19 cellular contexts compared by ENCODE assay signal in the genomic region with DNA sequence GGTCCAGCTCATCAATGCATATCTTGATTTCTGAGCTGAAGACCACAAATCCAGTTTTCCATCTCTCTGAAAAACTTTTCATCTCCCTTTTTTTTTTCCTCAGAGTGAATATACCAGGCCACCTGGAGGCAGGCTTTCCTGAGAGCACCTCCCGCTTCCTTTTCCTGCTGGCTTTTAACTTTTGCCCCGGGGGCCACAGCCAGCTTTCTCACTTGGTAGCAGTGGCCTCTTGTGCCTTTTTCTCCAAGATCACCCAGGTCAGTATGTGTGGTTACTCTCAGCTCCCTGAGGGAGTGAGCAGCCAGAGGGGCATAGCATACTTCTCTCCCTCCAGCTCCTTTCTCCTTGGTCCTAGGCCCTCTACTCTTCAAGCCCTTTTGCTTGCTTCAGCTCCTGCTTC. TPM values are rescaled to one million over a fixed set of nuclear protein-coding genes. Genes with fewer than 3 reads are reported as not detected.
DNase-seq lines count a peak whose midpoint lies in the region; ATAC-seq and TF ChIP-seq lines count a peak whose summit lies in the region.
"Had no signal": no experiment of that assay in that cellular context is flagged by ENCODE, and none has a peak within 500 bp of the region (broad histone marks: within the 10 kb centered on the region; RNA-seq: fewer than 3 reads in every experiment).

A gene with protein sequence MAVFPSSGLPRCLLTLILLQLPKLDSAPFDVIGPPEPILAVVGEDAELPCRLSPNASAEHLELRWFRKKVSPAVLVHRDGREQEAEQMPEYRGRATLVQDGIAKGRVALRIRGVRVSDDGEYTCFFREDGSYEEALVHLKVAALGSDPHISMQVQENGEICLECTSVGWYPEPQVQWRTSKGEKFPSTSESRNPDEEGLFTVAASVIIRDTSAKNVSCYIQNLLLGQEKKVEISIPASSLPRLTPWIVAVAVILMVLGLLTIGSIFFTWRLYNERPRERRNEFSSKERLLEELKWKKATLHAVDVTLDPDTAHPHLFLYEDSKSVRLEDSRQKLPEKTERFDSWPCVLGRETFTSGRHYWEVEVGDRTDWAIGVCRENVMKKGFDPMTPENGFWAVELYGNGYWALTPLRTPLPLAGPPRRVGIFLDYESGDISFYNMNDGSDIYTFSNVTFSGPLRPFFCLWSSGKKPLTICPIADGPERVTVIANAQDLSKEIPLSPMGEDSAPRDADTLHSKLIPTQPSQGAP (plus strand): TSS at position 202 of the 400 bp plus-strand sequence. CDS start 984 bp downstream, outside the sequence.

- CTCF ChIA-PET in activated naive CD4-positive, alpha-beta T cell treated with anti-CD3 and anti-CD28 coated beads, Interleukin-2, amount 10 ng/mL, durations not matched to agents 7 days and 5 days (lab: Charles Lee) = no interaction called here

- no peak for TF ChIP-seq CTCF in VCaP (conservative IDR thresholded peaks at IDR 0.05)

- peaks cover 17% of the 10 kb centered on the region for H3K27me3 Mint-ChIP-seq in activated naive CD4-positive, alpha-beta T cell treated with anti-CD3 and anti-CD28 coated beads, Interleukin-2, amount 50 U/mL, for 24 hours
- peaks cover 55% of the 10 kb centered on the region for H3K27me3 Mint-ChIP-seq in activated naive CD4-positive, alpha-beta T cell treated with anti-CD3 and anti-CD28 coated beads, Interleukin-2, amount 10 ng/mL, durations not matched to agents 7 days and 5 days
- H3K27me3 Mint-ChIP-seq in immature natural killer cell (ENCODE audit: low read depth in 3 of 3) = peaks cover 2 to 20% (median 19%) of the 10 kb centered on the region in 3 donors
- peaks cover 6 to 28% of the 10 kb centered on the region in 2 donors for H3K27me3 Mint-ChIP-seq in stimulated activated naive B cell treated with anti-CD40 and anti-IgM and Interleukin-4, amounts not matched to agents 10 μg/mL and 1 μg/mL and 100 μg/mL, for 72 hours

- H3K4me1 Mint-ChIP-seq in activated naive CD4-positive, alpha-beta T cell treated with anti-CD3 and anti-CD28 coated beads, Interleukin-2, amount 50 U/mL, for 24 hours = peaks cover 11% of the 10 kb centered on the region
- H3K4me1 Mint-ChIP-seq in activated naive CD4-positive, alpha-beta T cell treated with anti-CD3 and anti-CD28 coated beads, Interleukin-2, amount 10 ng/mL, durations not matched to agents 7 days and 5 days = peaks cover 23% of the 10 kb centered on the region
- H3K4me1 Mint-ChIP-seq in immature natural killer cell = peaks cover 11 to 16% of the 10 kb centered on the region in 2 donors
- H3K4me1 Mint-ChIP-seq in stimulated activated naive B cell treated with anti-CD40 and anti-IgM and Interleukin-4, amounts not matched to agents 10 μg/mL and 1 μg/mL and 100 μg/mL, for 72 hours = peaks cover 16 to 31% of the 10 kb centered on the region in 2 donors

- DNase-seq in activated naive CD4-positive, alpha-beta T cell treated with anti-CD3 and anti-CD28 coated beads, Interleukin-2, amount 10 ng/mL, durations not matched to agents 7 days and 5 days = no peak
- DNase-seq in immature natural killer cell (no peak), DMS79 treated with DMSO at 0.1 percent for 48 hours (lab: John Stamatoyannopoulos, UW) (no peak), DMS153 (lab: John Stamatoyannopoulos, UW) (no peak), NAMALWA (ENCODE audit: low spot score) (no peak)
- DNase-seq in stimulated activated naive B cell treated with anti-CD40 and anti-IgM and Interleukin-4, amounts not matched to agents 10 μg/mL and 1 μg/mL and 100 μg/mL, for 72 hours = no peak
- DNase-seq: ACHN; activated CD4-positive, alpha-beta T cell treated with anti-CD3 and anti-CD28 coated beads, Interleukin-2, amount 50 U/mL, for 48 hours; anterior cingulate cortex; foreskin keratinocyte; NCI-H1694; NCI-H446 treated with DMSO at 0.1 percent for 48 hours; Right ventricle myocardium superior; spleen; stimulated activated naive CD4-positive, alpha-beta T cell treated with Interleukin-2 at 50 U/mL for 16 hours had no signal

- no peaks in the 10 kb centered on the region for H3K9me3 Mint-ChIP-seq in activated naive CD4-positive, alpha-beta T cell treated with anti-CD3 and anti-CD28 coated beads, Interleukin-2, amount 50 U/mL, for 24 hours
- no peaks in the 10 kb centered on the region for H3K9me3 Mint-ChIP-seq in activated naive CD4-positive, alpha-beta T cell treated with anti-CD3 and anti-CD28 coated beads, Interleukin-2, amount 10 ng/mL, durations not matched to agents 7 days and 5 days
- no peaks in the 10 kb centered on the region for H3K9me3 Mint-ChIP-seq in immature natural killer cell
- H3K9me3 Mint-ChIP-seq in stimulated activated naive B cell treated with anti-CD40 and anti-IgM and Interleukin-4, amounts not matched to agents 10 μg/mL and 1 μg/mL and 100 μg/mL, for 72 hours = no peaks in the 10 kb centered on the region

- peak within 1 kb of the TSS; percentile 82; the same call in 1 of the 2 replicates for H3K27ac ChIP-seq in VCaP
- H3K27ac ChIP-seq: foreskin keratinocyte, parathyroid adenoma, spleen had no signal

- H3K36me3 Mint-ChIP-seq in activated naive CD4-positive, alpha-beta T cell treated with anti-CD3 and anti-CD28 coated beads, Interleukin-2, amount 50 U/mL, for 24 hours = no peaks in the 10 kb centered on the region
- peaks cover 3% of the 10 kb centered on the region for H3K36me3 Mint-ChIP-seq in activated naive CD4-positive, alpha-beta T cell treated with anti-CD3 and anti-CD28 coated beads, Interleukin-2, amount 10 ng/mL, durations not matched to agents 7 days and 5 days
- peaks cover 0 to 7% (median 4%) of the 10 kb centered on the region in 3 donors for H3K36me3 Mint-ChIP-seq in immature natural killer cell
- no peaks in the 10 kb centered on the region for H3K36me3 Mint-ChIP-seq in stimulated activated naive B cell treated with anti-CD40 and anti-IgM and Interleukin-4, amounts not matched to agents 10 μg/mL and 1 μg/mL and 100 μg/mL, for 72 hours

- no peak for ATAC-seq in stimulated activated naive B cell treated with anti-CD40 and anti-IgM and Interleukin-4, amounts not matched to agents 10 μg/mL and 1 μg/mL and 100 μg/mL, for 72 hours (replicated peaks)
- ATAC-seq: foreskin keratinocyte had no signal

- H3K4me3 Mint-ChIP-seq in activated naive CD4-positive, alpha-beta T cell treated with anti-CD3 and anti-CD28 coated beads, Interleukin-2, amount 50 U/mL, for 24 hours = no peak within 1 kb of the TSS
- no peak within 1 kb of the TSS for H3K4me3 Mint-ChIP-seq in activated naive CD4-positive, alpha-beta T cell treated with anti-CD3 and anti-CD28 coated beads, Interleukin-2, amount 10 ng/mL, durations not matched to agents 7 days and 5 days
- H3K4me3 Mint-ChIP-seq in immature natural killer cell = peak within 1 kb of the TSS; percentile 71 to 86 (median 78)
- H3K4me3 Mint-ChIP-seq in stimulated activated naive B cell treated with anti-CD40 and anti-IgM and Interleukin-4, amounts not matched to agents 10 μg/mL and 1 μg/mL and 100 μg/mL, for 72 hours = peak within 1 kb of the TSS; percentile 84 to 90

- peak within 1 kb of the TSS; percentile 23 for H3K27ac Mint-ChIP-seq in activated naive CD4-positive, alpha-beta T cell treated with anti-CD3 and anti-CD28 coated beads, Interleukin-2, amount 50 U/mL, for 24 hours
- no peak within 1 kb of the TSS for H3K27ac Mint-ChIP-seq in activated naive CD4-positive, alpha-beta T cell treated with anti-CD3 and anti-CD28 coated beads, Interleukin-2, amount 10 ng/mL, durations not matched to agents 7 days and 5 days
- no peak within 1 kb of the TSS for H3K27ac Mint-ChIP-seq in immature natural killer cell
- no peak within 1 kb of the TSS for H3K27ac Mint-ChIP-seq in stimulated activated naive B cell treated with anti-CD40 and anti-IgM and Interleukin-4, amounts not matched to agents 10 μg/mL and 1 μg/mL and 100 μg/mL, for 72 hours

RNA-seq across cellular contexts. Expression of the gene that starts here (rescaled TPM):
- not detected for polyA plus RNA-seq in immature natural killer cell
- polyA plus RNA-seq: endothelial cell of umbilical vein, foreskin keratinocyte had no signal

Comparison
In these comparisons a context has a peak if more than half of its experiments do, and no peak if none do; other contexts are left out.
1. H3K4me3 Mint-ChIP-seq: peak in immature natural killer cell (5 of 5) and stimulated activated naive B cell treated with anti-CD40 and anti-IgM and Interleukin-4, amounts not matched to agents 10 μg/mL and 1 μg/mL and 100 μg/mL, for 72 hours (2 of 2); none in activated naive CD4-positive, alpha-beta T cell treated with anti-CD3 and anti-CD28 coated beads, Interleukin-2, amount 50 U/mL, for 24 hours (single experiment) and activated naive CD4-positive, alpha-beta T cell treated with anti-CD3 and anti-CD28 coated beads, Interleukin-2, amount 10 ng/mL, durations not matched to agents 7 days and 5 days (single experiment).